ENCODE assay signal across 12 cellular contexts in the genomic region with DNA sequence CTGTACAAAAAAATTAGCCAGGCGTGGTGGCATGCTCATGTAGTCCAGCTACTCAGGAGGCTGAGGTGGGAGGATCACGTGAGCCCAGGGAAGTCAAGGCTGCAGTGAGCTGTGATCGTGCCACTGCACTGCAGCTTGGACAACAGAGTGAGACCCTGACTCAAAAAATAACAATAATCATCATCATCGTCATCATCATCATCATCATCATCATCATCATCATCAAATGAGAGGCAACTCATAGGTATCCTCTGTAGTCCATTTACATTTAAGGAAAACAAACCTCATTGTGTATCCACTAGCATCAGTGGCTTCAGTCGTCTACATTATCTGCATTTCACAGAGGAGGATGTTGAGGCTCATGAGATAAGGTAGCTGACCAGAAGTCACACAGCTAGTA.
DNase-seq lines count a peak whose midpoint lies in the region; ATAC-seq and TF ChIP-seq lines count a peak whose summit lies in the region.
"Had no signal": no experiment of that assay in that cellular context is flagged by ENCODE, and none has a peak within 500 bp of the region (broad histone marks: within the 10 kb centered on the region; RNA-seq: fewer than 3 reads in every experiment).

No MANE protein-coding gene starts in this region.

- no peak overlapping the region for H2AFZ ChIP-seq in KMS-11 (ENCODE audit: low read depth)

- no peaks in the 10 kb centered on the region for H3K9me3 ChIP-seq in CD4-positive, alpha-beta T cell (ENCODE audit: control insufficient read depth, low read length)
- H3K9me3 ChIP-seq: HAP-1 had no signal

- H3K36me3 Mint-ChIP-seq in CD4-positive, alpha-beta T cell (ENCODE audit: low read depth) = peaks cover 22% of the 10 kb centered on the region
- peaks cover 5% of the 10 kb centered on the region for H3K36me3 Mint-ChIP-seq in activated naive CD8-positive, alpha-beta T cell treated with anti-CD3 and anti-CD28 coated beads, Interleukin-2, amount 10 ng/mL, durations not matched to agents 7 days and 5 days
- H3K36me3 Mint-ChIP-seq in nephron (ENCODE audit: low read depth) = no peaks in the 10 kb centered on the region

- H3K79me2 ChIP-seq in KMS-11 (ENCODE audit: insufficient read depth, low read depth) = peaks cover 3% of the 10 kb centered on the region; the same call in 1 of the 2 replicates

- no peak overlapping the region for H3K9ac ChIP-seq in KMS-11

- ATAC-seq in CD4-positive, alpha-beta T cell (ENCODE audit: poor library complexity) = no peak
- ATAC-seq in activated naive CD8-positive, alpha-beta T cell treated with anti-CD3 and anti-CD28 coated beads, Interleukin-2, amount 10 ng/mL, durations not matched to agents 7 days and 5 days (ENCODE audit: low read depth) = no peak
- ATAC-seq in HG03457 (IDR thresholded peaks at IDR 0.05; ENCODE audit: unreplicated experiment) = no peak

- H3K36me3 ChIP-seq in KMS-11 (ENCODE audit: insufficient read depth) = no peaks in the 10 kb centered on the region
- H3K36me3 ChIP-seq: HAP-1 had no signal

- peak overlapping the region; percentile 78 for H3K27ac Mint-ChIP-seq in CD4-positive, alpha-beta T cell
- H3K27ac Mint-ChIP-seq in activated naive CD8-positive, alpha-beta T cell treated with anti-CD3 and anti-CD28 coated beads, Interleukin-2, amount 10 ng/mL, durations not matched to agents 7 days and 5 days = no peak overlapping the region
- H3K27ac Mint-ChIP-seq in nephron = peak overlapping the region; percentile 28 to 88 (median 36)
- H3K27ac Mint-ChIP-seq: B cell had no signal

- peaks cover 77% of the 10 kb centered on the region for H3K4me1 Mint-ChIP-seq in CD4-positive, alpha-beta T cell (ENCODE audit: low read depth)
- H3K4me1 Mint-ChIP-seq in activated naive CD8-positive, alpha-beta T cell treated with anti-CD3 and anti-CD28 coated beads, Interleukin-2, amount 10 ng/mL, durations not matched to agents 7 days and 5 days = peaks cover 32% of the 10 kb centered on the region
- H3K4me1 Mint-ChIP-seq in nephron = peaks cover 68% of the 10 kb centered on the region

- H3K27me3 Mint-ChIP-seq in CD4-positive, alpha-beta T cell = no peaks in the 10 kb centered on the region
- peaks cover 46% of the 10 kb centered on the region for H3K27me3 Mint-ChIP-seq in activated naive CD8-positive, alpha-beta T cell treated with anti-CD3 and anti-CD28 coated beads, Interleukin-2, amount 10 ng/mL, durations not matched to agents 7 days and 5 days
- peaks cover 8% of the 10 kb centered on the region for H3K27me3 Mint-ChIP-seq in nephron (ENCODE audit: low read depth)

- TF ChIP-seq CTCF in CD4-positive, alpha-beta T cell (IDR thresholded peaks at IDR 0.05) = no peak
- TF ChIP-seq CTCF in KMS-11 (conservative IDR thresholded peaks at IDR 0.05; ENCODE audit: low read depth, low read length) (no peak), nephron (IDR thresholded peaks at IDR 0.05; ENCODE audit: unreplicated experiment in 3 of 3) (no peak)

- peaks cover 71% of the 10 kb centered on the region for H3K4me1 ChIP-seq in KMS-11 (ENCODE audit: low read depth, poor library complexity, severe bottlenecking)
- H3K4me1 ChIP-seq: HAP-1 had no signal

- H3K4me3 ChIP-seq in KMS-11 (IDR thresholded peaks at IDR 0.05; ENCODE audit: insufficient read depth, low read depth, low read length) = peak overlapping the region; percentile 43
- H3K4me3 ChIP-seq: HAP-1 had no signal

- H4K20me1 ChIP-seq in KMS-11 (ENCODE audit: insufficient read depth) = no peaks in the 10 kb centered on the region

- POLR2A ChIA-PET in CD4-positive, alpha-beta T cell (lab: Charles Lee) = interaction anchor here (1.2 kb wide), 1 partner anchor 9 kb away, joined by 4 read pairs; no protein-coding TSS in a partner anchor
- POLR2A ChIA-PET in activated naive CD8-positive, alpha-beta T cell treated with anti-CD3 and anti-CD28 coated beads, Interleukin-2, amount 10 ng/mL, durations not matched to agents 7 days and 5 days (lab: Charles Lee) = interaction anchor here (0.6 to 1.1 kb wide), 2 partner anchors 31 to 55 kb away, joined by 3 to 4 read pairs; no protein-coding TSS in a partner anchor

- no peaks in the 10 kb centered on the region for H3K27me3 ChIP-seq in CD4-positive, alpha-beta T cell (ENCODE audit: control insufficient read depth, insufficient read depth, low read length)
- H3K27me3 ChIP-seq in KMS-11 (ENCODE audit: insufficient read depth, low read depth) = no peaks in the 10 kb centered on the region

- intact Hi-C loops in CD4-positive, alpha-beta T cell (cut with DNase I, micrococcal nuclease) = no loop called here

- CTCF ChIA-PET in CD4-positive, alpha-beta T cell (lab: Charles Lee) = no interaction called here

- DNase-seq in CD4-positive, alpha-beta T cell = no peak
- no peak for DNase-seq in activated naive CD8-positive, alpha-beta T cell treated with anti-CD3 and anti-CD28 coated beads, Interleukin-2, amount 10 ng/mL, durations not matched to agents 7 days and 5 days
- DNase-seq in DMS79 (lab: John Stamatoyannopoulos, UW) = no peak
- no peak for DNase-seq in RPMI8226
- DNase-seq: NCI-H1436 treated with DMSO at 0.1 percent for 48 hours, NCI-H2081, NCI-H526 treated with DMSO at 0.1 percent for 48 hours had no signal

- no peak overlapping the region for H3K27ac ChIP-seq in CD4-positive, alpha-beta T cell (ENCODE audit: low read depth, low read length)
- H3K27ac ChIP-seq in KMS-11 = peak overlapping the region; percentile 67

- peak overlapping the region; percentile 61 for H3K4me2 ChIP-seq in KMS-11

- no peaks in the 10 kb centered on the region for H3K9me3 Mint-ChIP-seq in CD4-positive, alpha-beta T cell
- H3K9me3 Mint-ChIP-seq in activated naive CD8-positive, alpha-beta T cell treated with anti-CD3 and anti-CD28 coated beads, Interleukin-2, amount 10 ng/mL, durations not matched to agents 7 days and 5 days = no peaks in the 10 kb centered on the region
- no peaks in the 10 kb centered on the region for H3K9me3 Mint-ChIP-seq in nephron

- no peak overlapping the region for H3K4me3 Mint-ChIP-seq in CD4-positive, alpha-beta T cell
- peak overlapping the region; percentile 42 for H3K4me3 Mint-ChIP-seq in activated naive CD8-positive, alpha-beta T cell treated with anti-CD3 and anti-CD28 coated beads, Interleukin-2, amount 10 ng/mL, durations not matched to agents 7 days and 5 days
- H3K4me3 Mint-ChIP-seq in nephron = no peak overlapping the region
- H3K4me3 Mint-ChIP-seq: B cell had no signal
